In the genomic region with DNA sequence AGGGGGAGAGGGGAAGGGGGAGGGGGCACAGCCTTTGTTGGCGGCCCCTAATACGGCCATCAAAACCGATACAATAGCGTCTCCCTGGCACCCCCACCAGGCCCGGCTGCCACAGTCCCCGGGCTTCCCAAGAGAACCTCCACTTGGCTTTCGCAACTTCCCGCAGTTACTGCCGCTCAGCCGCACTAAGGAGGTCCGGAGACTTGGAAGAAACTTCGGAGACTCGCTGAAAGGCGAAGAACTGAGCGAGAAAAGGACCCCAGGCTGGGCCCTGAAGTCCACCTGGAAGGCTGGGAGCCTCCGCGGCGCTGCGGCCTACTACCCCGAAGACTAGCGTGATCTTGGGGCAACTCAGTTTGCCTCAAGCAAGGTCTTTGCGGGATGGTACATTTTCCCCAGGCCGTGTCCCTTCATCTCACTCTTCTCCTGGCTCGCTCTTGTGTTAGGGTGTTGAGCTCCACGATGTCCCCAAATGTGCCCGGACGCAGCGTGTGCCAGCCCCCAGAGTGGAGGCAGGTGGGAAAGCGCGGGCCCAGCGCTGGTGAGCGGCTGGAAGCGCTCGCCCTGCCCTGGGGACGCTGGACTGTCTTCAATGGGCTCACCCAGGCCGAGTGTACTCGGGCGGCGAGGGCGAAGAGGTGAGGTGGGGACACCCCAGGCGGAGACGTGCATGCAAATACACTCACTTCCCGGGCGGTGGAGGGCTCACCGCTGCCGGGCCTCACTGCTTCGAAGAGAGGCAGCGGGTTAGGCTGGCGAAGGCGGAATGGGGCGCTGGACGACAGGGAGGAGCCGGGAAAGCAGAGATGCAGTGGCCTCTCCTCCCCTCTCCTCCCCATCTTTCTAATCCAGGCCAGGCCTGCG, we compare ENCODE assay signal across 1 cellular context.
A peak's percentile ranks its signal among the peaks of the same experiment; 100 is the strongest.
TF ChIP-seq lines count a peak whose summit lies in the region.

No MANE protein-coding gene starts in this region.

TF ChIP-seq in endothelial cell of umbilical vein, 7 proteins besides CTCF, POLR2A, EP300 and RAD21 (continued from another document):
- no peak for TF ChIP-seq JUN (IDR thresholded peaks at IDR 0.05; ENCODE audit: borderline replicate concordance, insufficient read depth, insufficient read length, low read depth)
- peak; percentile 87 for TF ChIP-seq EZH2 (IDR thresholded peaks at IDR 0.05; ENCODE audit: borderline replicate concordance, low read depth, low read length, severe bottlenecking)
- TF ChIP-seq FOS (IDR thresholded peaks at IDR 0.05; ENCODE audit: borderline replicate concordance, insufficient read depth, low read length) = no peak
